Comparison of ENCODE assay signal across 10 cellular contexts in genomic region chr5:33257807-33258491, GRCh38.
DNase-seq lines count a peak whose midpoint lies in the region; ATAC-seq, FAIRE-seq and TF ChIP-seq lines count a peak whose summit lies in the region.
"Had no signal": no experiment of that assay in that cellular context is flagged by ENCODE, and none has a peak within 500 bp of the region (broad histone marks: within the 10 kb centered on the region; RNA-seq: fewer than 3 reads in every experiment).

No MANE protein-coding gene starts in this region.

- TF ChIP-seq CTCF in heart right ventricle (IDR thresholded peaks at IDR 0.05) (peak in 4 of 9 donors; percentile 13 to 38 (median 32)), left ventricle myocardium inferior (IDR thresholded peaks at IDR 0.05; ENCODE audit: borderline replicate concordance) (no peak)

- peaks cover 0 to 4% (median 0%) of the 10 kb centered on the region in 9 donors for H3K4me1 ChIP-seq in heart right ventricle
- peaks cover 7% of the 10 kb centered on the region for H3K4me1 ChIP-seq in left ventricle myocardium inferior
- H3K4me1 ChIP-seq in adipocyte (ENCODE audit: control insufficient read depth, insufficient read depth, low read length) = peaks cover 15% of the 10 kb centered on the region

- FAIRE-seq in urothelium cell line (lab: Jason Lieb, UNC) = peak; percentile 5

- no peaks in the 10 kb centered on the region for H3K9me3 ChIP-seq in heart right ventricle
- no peaks in the 10 kb centered on the region for H3K9me3 ChIP-seq in left ventricle myocardium inferior (replicated peaks)
- no peaks in the 10 kb centered on the region for H3K9me3 ChIP-seq in adipocyte (ENCODE audit: control insufficient read depth, low read length)

- intact Hi-C loops in heart right ventricle (cut with DNase I) (no loop called here), left ventricle myocardium inferior (cut with micrococcal nuclease) (no loop called here)

- no peaks in the 10 kb centered on the region for H3K27me3 ChIP-seq in heart right ventricle
- H3K27me3 ChIP-seq in left ventricle myocardium inferior (ENCODE audit: low read depth) = no peaks in the 10 kb centered on the region
- H3K27me3 ChIP-seq in adipocyte (replicated peaks; ENCODE audit: control insufficient read depth, insufficient read depth, low read length) = no peaks in the 10 kb centered on the region

- peak overlapping the region; percentile 67 for H3K9ac ChIP-seq in adipocyte (ENCODE audit: low read length)

- H3K36me3 ChIP-seq in heart right ventricle (no peaks in the 10 kb centered on the region), left ventricle myocardium inferior (no peaks in the 10 kb centered on the region), adipocyte (ENCODE audit: control insufficient read depth, insufficient read depth, low read length, severe bottlenecking) (no peaks in the 10 kb centered on the region)

- no peak for DNase-seq in heart right ventricle
- no peak for DNase-seq in left ventricle myocardium inferior
- DNase-seq in adipocyte (ENCODE audit: low read depth) = peak; percentile 82
- DNase-seq in hepatic stellate cell (ENCODE audit: low spot score) = peak; percentile 19
- DNase-seq in urothelium cell line (ENCODE audit: low spot score) = peak; percentile 70
- no peak for DNase-seq in NCI-H2081 treated with DMSO at 0.1 percent for 48 hours (lab: John Stamatoyannopoulos, UW)
- no peak for DNase-seq in NCI-H524 (lab: John Stamatoyannopoulos, UW)
- no peak for DNase-seq in NCI-H2081 (lab: John Stamatoyannopoulos, UW)
- DNase-seq: activated effector memory CD4-positive, alpha-beta T cell treated with Interleukin-2 at 50 U/mL for 16 hours; T-helper 9 cell had no signal

- H3K4me3 ChIP-seq in heart right ventricle (no peak overlapping the region), left ventricle myocardium inferior (no peak overlapping the region), adipocyte (ENCODE audit: low read length) (peak overlapping the region; percentile 49)

- H3K27ac ChIP-seq in heart right ventricle = no peak overlapping the region
- no peak overlapping the region for H3K27ac ChIP-seq in left ventricle myocardium inferior (replicated peaks)

- 65 to 77% methylated on average over 4 of the region's 4 CpGs for WGBS in heart right ventricle, 2 donors

- ATAC-seq in heart right ventricle = peak in 7 of 8 donors; percentile 52 to 76 (median 75)

Comparison
In these comparisons a context has a peak if more than half of its experiments do, and no peak if none do; other contexts are left out.
1. DNase-seq: peak in adipocyte (single experiment), hepatic stellate cell (single experiment) and urothelium cell line (single experiment); none in heart right ventricle (0 of 2), left ventricle myocardium inferior (single experiment), NCI-H2081 treated with DMSO at 0.1 percent for 48 hours (single experiment), NCI-H524 (0 of 2) and NCI-H2081 (0 of 2).